1 cellular context compared by ENCODE assay signal in genomic region chr12:72472350-72472749, GRCh38.
TF ChIP-seq lines count a peak whose summit lies in the region.

No MANE protein-coding gene starts in this region.

TF ChIP-seq in HepG2, 621 proteins besides CTCF, POLR2A, EP300 and RAD21 (continued from another document):
- no peak for TF ChIP-seq ZBTB34 (CRISPR knock-in tag; IDR thresholded peaks at IDR 0.05)
- no peak for TF ChIP-seq NR3C1 (CRISPR knock-in tag; IDR thresholded peaks at IDR 0.05)
TF ChIP-seq in HepG2: peak in this region for 0.
